1 cellular context compared by ENCODE assay signal in the genomic region with DNA sequence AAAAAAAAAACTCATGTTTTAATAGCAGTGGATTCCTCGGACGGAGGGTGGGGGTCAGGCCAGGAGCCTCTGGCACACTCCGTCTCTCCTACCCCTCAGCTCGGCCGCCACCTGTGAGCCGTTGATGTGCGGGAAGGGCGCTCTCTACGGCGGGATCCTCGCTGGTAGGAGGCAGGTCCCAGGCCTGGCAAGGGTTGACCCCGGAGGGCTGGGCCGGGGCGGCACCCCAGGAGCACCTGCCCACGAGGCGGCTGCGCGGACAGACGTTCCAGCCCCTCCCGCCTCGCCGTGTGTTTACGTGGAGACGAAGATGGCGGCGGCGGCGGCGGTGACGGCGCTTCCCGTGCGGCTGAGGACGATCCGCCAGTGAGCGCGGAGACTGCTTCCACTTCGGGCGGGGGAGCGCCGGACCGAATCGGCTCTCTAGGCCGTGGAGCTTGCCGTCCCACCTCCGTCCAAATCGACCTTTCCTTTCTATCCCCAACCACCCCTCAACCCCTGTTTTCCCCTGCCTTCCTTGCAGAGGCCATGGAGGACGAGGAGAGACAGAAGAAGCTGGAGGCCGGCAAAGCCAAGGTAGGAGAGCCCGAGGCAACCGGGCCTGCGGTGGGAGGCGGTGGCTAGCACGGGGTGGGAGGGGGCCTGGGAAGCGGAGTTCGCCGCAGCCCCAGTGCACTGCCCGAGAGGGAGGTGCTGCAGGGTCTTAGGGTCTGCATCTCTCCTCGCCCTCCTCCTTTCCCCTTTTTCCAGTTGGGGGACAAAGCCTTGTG.
TF ChIP-seq lines count a peak whose summit lies in the region.

A gene (plus strand): TSS at position 291 of the 770 bp plus-strand sequence. CDS start 238 bp downstream, at position 529.

TF ChIP-seq in HepG2, 621 proteins besides CTCF, POLR2A, EP300 and RAD21 (continued from another document and continues in another):
- TF ChIP-seq NRL (CRISPR knock-in tag; IDR thresholded peaks at IDR 0.05; ENCODE audit: borderline replicate concordance) (no peak; the same call in none of the 2 replicates), SATB2 (CRISPR knock-in tag; IDR thresholded peaks at IDR 0.05) (no peak), ZBTB7A (CRISPR knock-in tag; IDR thresholded peaks at IDR 0.05) (no peak; the same call in 1 of the 2 replicates), ZNF614 (CRISPR knock-in tag; IDR thresholded peaks at IDR 0.05; ENCODE audit: borderline replicate concordance) (no peak), DNMT3B (CRISPR knock-in tag; conservative IDR thresholded peaks at IDR 0.05) (no peak), PAF1 (CRISPR knock-in tag; IDR thresholded peaks at IDR 0.05) (no peak), ZNF335 (CRISPR knock-in tag; IDR thresholded peaks at IDR 0.05) (no peak), CREM (IDR thresholded peaks at IDR 0.05) (no peak), CREM (CRISPR knock-in tag; IDR thresholded peaks at IDR 0.05) (no peak), FOXC1 (CRISPR knock-in tag; IDR thresholded peaks at IDR 0.05; ENCODE audit: borderline replicate concordance) (peak; percentile 72; the same call in 1 of the 2 replicates), PCBP1 (IDR thresholded peaks at IDR 0.05; ENCODE audit: borderline replicate concordance, low read depth, low read length) (no peak), LCORL (IDR thresholded peaks at IDR 0.05) (no peak), LCORL (CRISPR knock-in tag; IDR thresholded peaks at IDR 0.05) (peak; percentile 56), PHF8 (CRISPR knock-in tag; IDR thresholded peaks at IDR 0.05) (peak; percentile 94), MEF2D (CRISPR knock-in tag; IDR thresholded peaks at IDR 0.05) (peak; percentile 39; the same call in 1 of the 2 replicates), CREB1 (IDR thresholded peaks at IDR 0.05) (peak; percentile 42), CREB1 (CRISPR knock-in tag; IDR thresholded peaks at IDR 0.05) (peak; percentile 54; the same call in 1 of the 2 replicates), ZNF292 (CRISPR knock-in tag; IDR thresholded peaks at IDR 0.05; ENCODE audit: borderline replicate concordance, low read depth) (peak; percentile 85), RBM22 (optimal IDR thresholded peaks at IDR 0.05; ENCODE audit: low read length) (no peak), ZNF878 (CRISPR knock-in tag; IDR thresholded peaks at IDR 0.05) (peak; percentile 9; the same call in 1 of the 2 replicates), ZNF790 (CRISPR knock-in tag; IDR thresholded peaks at IDR 0.05; ENCODE audit: borderline replicate concordance) (0 out of 2 replicates have a peak, but pooled peaks have one; percentile 67), ZNF619 (CRISPR knock-in tag; IDR thresholded peaks at IDR 0.05) (no peak; the same call in none of the 2 replicates), NAIF1 (CRISPR knock-in tag; IDR thresholded peaks at IDR 0.05; ENCODE audit: borderline replicate concordance) (no peak), ZNF781 (CRISPR knock-in tag; IDR thresholded peaks at IDR 0.05; ENCODE audit: borderline replicate concordance, not compliant biosample characterization) (no peak), ARID2 (CRISPR knock-in tag; IDR thresholded peaks at IDR 0.05; ENCODE audit: borderline replicate concordance) (no peak), ZNF34 (CRISPR knock-in tag; IDR thresholded peaks at IDR 0.05; ENCODE audit: borderline replicate concordance) (no peak), ZNF101 (CRISPR knock-in tag; IDR thresholded peaks at IDR 0.05; ENCODE audit: borderline replicate concordance, low read depth) (no peak), CHD2 (IDR thresholded peaks at IDR 0.05; ENCODE audit: low read depth, low read length) (no peak), MYNN (CRISPR knock-in tag; IDR thresholded peaks at IDR 0.05; ENCODE audit: low read depth) (no peak), KDM5B (CRISPR knock-in tag; IDR thresholded peaks at IDR 0.05; ENCODE audit: borderline replicate concordance) (peak; percentile 89), ZNF331 (CRISPR knock-in tag; IDR thresholded peaks at IDR 0.05) (peak; percentile 87)
- TF ChIP-seq, protein P1, sequence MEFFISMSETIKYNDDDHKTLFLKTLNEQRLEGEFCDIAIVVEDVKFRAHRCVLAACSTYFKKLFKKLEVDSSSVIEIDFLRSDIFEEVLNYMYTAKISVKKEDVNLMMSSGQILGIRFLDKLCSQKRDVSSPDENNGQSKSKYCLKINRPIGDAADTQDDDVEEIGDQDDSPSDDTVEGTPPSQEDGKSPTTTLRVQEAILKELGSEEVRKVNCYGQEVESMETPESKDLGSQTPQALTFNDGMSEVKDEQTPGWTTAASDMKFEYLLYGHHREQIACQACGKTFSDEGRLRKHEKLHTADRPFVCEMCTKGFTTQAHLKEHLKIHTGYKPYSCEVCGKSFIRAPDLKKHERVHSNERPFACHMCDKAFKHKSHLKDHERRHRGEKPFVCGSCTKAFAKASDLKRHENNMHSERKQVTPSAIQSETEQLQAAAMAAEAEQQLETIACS (CRISPR knock-in tag; IDR thresholded peaks at IDR 0.05): no peak
- TF ChIP-seq, protein P2, sequence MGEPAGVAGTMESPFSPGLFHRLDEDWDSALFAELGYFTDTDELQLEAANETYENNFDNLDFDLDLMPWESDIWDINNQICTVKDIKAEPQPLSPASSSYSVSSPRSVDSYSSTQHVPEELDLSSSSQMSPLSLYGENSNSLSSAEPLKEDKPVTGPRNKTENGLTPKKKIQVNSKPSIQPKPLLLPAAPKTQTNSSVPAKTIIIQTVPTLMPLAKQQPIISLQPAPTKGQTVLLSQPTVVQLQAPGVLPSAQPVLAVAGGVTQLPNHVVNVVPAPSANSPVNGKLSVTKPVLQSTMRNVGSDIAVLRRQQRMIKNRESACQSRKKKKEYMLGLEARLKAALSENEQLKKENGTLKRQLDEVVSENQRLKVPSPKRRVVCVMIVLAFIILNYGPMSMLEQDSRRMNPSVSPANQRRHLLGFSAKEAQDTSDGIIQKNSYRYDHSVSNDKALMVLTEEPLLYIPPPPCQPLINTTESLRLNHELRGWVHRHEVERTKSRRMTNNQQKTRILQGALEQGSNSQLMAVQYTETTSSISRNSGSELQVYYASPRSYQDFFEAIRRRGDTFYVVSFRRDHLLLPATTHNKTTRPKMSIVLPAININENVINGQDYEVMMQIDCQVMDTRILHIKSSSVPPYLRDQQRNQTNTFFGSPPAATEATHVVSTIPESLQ (CRISPR knock-in tag; conservative IDR thresholded peaks at IDR 0.05): no peak
- TF ChIP-seq, protein P3, sequence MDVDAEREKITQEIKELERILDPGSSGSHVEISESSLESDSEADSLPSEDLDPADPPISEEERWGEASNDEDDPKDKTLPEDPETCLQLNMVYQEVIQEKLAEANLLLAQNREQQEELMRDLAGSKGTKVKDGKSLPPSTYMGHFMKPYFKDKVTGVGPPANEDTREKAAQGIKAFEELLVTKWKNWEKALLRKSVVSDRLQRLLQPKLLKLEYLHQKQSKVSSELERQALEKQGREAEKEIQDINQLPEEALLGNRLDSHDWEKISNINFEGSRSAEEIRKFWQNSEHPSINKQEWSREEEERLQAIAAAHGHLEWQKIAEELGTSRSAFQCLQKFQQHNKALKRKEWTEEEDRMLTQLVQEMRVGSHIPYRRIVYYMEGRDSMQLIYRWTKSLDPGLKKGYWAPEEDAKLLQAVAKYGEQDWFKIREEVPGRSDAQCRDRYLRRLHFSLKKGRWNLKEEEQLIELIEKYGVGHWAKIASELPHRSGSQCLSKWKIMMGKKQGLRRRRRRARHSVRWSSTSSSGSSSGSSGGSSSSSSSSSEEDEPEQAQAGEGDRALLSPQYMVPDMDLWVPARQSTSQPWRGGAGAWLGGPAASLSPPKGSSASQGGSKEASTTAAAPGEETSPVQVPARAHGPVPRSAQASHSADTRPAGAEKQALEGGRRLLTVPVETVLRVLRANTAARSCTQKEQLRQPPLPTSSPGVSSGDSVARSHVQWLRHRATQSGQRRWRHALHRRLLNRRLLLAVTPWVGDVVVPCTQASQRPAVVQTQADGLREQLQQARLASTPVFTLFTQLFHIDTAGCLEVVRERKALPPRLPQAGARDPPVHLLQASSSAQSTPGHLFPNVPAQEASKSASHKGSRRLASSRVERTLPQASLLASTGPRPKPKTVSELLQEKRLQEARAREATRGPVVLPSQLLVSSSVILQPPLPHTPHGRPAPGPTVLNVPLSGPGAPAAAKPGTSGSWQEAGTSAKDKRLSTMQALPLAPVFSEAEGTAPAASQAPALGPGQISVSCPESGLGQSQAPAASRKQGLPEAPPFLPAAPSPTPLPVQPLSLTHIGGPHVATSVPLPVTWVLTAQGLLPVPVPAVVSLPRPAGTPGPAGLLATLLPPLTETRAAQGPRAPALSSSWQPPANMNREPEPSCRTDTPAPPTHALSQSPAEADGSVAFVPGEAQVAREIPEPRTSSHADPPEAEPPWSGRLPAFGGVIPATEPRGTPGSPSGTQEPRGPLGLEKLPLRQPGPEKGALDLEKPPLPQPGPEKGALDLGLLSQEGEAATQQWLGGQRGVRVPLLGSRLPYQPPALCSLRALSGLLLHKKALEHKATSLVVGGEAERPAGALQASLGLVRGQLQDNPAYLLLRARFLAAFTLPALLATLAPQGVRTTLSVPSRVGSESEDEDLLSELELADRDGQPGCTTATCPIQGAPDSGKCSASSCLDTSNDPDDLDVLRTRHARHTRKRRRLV (CRISPR knock-in tag; IDR thresholded peaks at IDR 0.05): no peak; the same call in 1 of the 2 replicates
- TF ChIP-seq, protein P4, sequence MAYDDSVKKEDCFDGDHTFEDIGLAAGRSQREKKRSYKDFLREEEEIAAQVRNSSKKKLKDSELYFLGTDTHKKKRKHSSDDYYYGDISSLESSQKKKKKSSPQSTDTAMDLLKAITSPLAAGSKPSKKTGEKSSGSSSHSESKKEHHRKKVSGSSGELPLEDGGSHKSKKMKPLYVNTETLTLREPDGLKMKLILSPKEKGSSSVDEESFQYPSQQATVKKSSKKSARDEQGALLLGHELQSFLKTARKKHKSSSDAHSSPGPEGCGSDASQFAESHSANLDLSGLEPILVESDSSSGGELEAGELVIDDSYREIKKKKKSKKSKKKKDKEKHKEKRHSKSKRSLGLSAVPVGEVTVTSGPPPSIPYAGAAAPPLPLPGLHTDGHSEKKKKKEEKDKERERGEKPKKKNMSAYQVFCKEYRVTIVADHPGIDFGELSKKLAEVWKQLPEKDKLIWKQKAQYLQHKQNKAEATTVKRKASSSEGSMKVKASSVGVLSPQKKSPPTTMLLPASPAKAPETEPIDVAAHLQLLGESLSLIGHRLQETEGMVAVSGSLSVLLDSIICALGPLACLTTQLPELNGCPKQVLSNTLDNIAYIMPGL (CRISPR knock-in tag; IDR thresholded peaks at IDR 0.05; ENCODE audit: borderline replicate concordance in 1 of 2, low read depth in 1 of 2): peak; percentile 81 to 95
- TF ChIP-seq, protein P5, sequence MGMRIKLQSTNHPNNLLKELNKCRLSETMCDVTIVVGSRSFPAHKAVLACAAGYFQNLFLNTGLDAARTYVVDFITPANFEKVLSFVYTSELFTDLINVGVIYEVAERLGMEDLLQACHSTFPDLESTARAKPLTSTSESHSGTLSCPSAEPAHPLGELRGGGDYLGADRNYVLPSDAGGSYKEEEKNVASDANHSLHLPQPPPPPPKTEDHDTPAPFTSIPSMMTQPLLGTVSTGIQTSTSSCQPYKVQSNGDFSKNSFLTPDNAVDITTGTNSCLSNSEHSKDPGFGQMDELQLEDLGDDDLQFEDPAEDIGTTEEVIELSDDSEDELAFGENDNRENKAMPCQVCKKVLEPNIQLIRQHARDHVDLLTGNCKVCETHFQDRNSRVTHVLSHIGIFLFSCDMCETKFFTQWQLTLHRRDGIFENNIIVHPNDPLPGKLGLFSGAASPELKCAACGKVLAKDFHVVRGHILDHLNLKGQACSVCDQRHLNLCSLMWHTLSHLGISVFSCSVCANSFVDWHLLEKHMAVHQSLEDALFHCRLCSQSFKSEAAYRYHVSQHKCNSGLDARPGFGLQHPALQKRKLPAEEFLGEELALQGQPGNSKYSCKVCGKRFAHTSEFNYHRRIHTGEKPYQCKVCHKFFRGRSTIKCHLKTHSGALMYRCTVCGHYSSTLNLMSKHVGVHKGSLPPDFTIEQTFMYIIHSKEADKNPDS (CRISPR knock-in tag; IDR thresholded peaks at IDR 0.05): no peak
- TF ChIP-seq, protein P6, sequence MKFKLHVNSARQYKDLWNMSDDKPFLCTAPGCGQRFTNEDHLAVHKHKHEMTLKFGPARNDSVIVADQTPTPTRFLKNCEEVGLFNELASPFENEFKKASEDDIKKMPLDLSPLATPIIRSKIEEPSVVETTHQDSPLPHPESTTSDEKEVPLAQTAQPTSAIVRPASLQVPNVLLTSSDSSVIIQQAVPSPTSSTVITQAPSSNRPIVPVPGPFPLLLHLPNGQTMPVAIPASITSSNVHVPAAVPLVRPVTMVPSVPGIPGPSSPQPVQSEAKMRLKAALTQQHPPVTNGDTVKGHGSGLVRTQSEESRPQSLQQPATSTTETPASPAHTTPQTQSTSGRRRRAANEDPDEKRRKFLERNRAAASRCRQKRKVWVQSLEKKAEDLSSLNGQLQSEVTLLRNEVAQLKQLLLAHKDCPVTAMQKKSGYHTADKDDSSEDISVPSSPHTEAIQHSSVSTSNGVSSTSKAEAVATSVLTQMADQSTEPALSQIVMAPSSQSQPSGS (CRISPR knock-in tag; IDR thresholded peaks at IDR 0.05): peak; percentile 63; the same call in 1 of the 2 replicates
- TF ChIP-seq, protein P7, sequence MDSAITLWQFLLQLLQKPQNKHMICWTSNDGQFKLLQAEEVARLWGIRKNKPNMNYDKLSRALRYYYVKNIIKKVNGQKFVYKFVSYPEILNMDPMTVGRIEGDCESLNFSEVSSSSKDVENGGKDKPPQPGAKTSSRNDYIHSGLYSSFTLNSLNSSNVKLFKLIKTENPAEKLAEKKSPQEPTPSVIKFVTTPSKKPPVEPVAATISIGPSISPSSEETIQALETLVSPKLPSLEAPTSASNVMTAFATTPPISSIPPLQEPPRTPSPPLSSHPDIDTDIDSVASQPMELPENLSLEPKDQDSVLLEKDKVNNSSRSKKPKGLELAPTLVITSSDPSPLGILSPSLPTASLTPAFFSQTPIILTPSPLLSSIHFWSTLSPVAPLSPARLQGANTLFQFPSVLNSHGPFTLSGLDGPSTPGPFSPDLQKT (CRISPR knock-in tag; IDR thresholded peaks at IDR 0.05; ENCODE audit: borderline replicate concordance): no peak
- TF ChIP-seq, protein P8, sequence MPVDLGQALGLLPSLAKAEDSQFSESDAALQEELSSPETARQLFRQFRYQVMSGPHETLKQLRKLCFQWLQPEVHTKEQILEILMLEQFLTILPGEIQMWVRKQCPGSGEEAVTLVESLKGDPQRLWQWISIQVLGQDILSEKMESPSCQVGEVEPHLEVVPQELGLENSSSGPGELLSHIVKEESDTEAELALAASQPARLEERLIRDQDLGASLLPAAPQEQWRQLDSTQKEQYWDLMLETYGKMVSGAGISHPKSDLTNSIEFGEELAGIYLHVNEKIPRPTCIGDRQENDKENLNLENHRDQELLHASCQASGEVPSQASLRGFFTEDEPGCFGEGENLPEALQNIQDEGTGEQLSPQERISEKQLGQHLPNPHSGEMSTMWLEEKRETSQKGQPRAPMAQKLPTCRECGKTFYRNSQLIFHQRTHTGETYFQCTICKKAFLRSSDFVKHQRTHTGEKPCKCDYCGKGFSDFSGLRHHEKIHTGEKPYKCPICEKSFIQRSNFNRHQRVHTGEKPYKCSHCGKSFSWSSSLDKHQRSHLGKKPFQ (CRISPR knock-in tag; IDR thresholded peaks at IDR 0.05; ENCODE audit: insufficient replicate concordance): peak; percentile 61
- TF ChIP-seq, protein P9, sequence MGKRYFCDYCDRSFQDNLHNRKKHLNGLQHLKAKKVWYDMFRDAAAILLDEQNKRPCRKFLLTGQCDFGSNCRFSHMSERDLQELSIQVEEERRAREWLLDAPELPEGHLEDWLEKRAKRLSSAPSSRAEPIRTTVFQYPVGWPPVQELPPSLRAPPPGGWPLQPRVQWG (CRISPR knock-in tag; IDR thresholded peaks at IDR 0.05; ENCODE audit: borderline replicate concordance, low read depth): no peak
- TF ChIP-seq, protein P10, sequence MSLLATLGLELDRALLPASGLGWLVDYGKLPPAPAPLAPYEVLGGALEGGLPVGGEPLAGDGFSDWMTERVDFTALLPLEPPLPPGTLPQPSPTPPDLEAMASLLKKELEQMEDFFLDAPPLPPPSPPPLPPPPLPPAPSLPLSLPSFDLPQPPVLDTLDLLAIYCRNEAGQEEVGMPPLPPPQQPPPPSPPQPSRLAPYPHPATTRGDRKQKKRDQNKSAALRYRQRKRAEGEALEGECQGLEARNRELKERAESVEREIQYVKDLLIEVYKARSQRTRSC (CRISPR knock-in tag; IDR thresholded peaks at IDR 0.05; ENCODE audit: low read depth): no peak
